19 cellular contexts compared by ENCODE assay signal in the genomic region with DNA sequence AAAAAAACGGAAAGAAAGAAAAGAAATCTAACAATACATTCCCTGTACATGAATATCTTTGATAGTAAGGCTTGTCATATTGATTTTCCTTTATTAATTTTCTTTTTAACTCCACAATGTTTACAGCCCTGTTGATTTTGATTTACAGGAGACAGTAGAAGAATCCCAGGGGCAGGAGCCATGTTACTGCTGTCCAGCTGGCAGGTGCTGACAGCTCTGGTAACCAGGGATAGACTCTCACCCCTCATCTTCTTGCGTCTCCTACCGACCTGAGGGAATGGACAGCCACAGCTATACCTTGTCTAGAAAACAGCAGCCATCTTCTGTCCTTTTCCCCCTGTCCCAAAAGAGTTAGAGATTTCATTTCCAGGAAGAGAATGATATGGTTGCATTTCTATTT. TPM values are rescaled to one million over a fixed set of nuclear protein-coding genes. Genes with fewer than 3 reads are reported as not detected.
A peak's percentile ranks its signal among the peaks of the same experiment; 100 is the strongest.
DNase-seq lines count a peak whose midpoint lies in the region; ATAC-seq, FAIRE-seq and TF ChIP-seq lines count a peak whose summit lies in the region.
"Had no signal": no experiment of that assay in that cellular context is flagged by ENCODE, and none has a peak within 500 bp of the region (broad histone marks: within the 10 kb centered on the region; RNA-seq: fewer than 3 reads in every experiment).

No MANE protein-coding gene starts in this region.

- no peaks in the 10 kb centered on the region for H3K27me3 Mint-ChIP-seq in mesothelial cell of epicardium (ENCODE audit: low read depth)
- H3K27me3 Mint-ChIP-seq: CD4-positive, CD25-positive, alpha-beta regulatory T cell had no signal

- DNase-seq in A549 (ENCODE audit: low read depth in 1 of 2, low spot score in 1 of 2) (no peak), G401 (ENCODE audit: low spot score) (peak; percentile 50), left kidney (ENCODE audit: low read depth, low spot score) (peak; percentile 38), body of pancreas (no peak), NCI-H345 (lab: John Stamatoyannopoulos, UW) (no peak), mesothelial cell of epicardium (ENCODE audit: low spot score in 2 of 2, unreplicated experiment in 2 of 2) (no peak)
- DNase-seq: CD4-positive, CD25-positive, alpha-beta regulatory T cell; EL; GM23248; HCEC 1CT; MG63; NCI-H1092 treated with DMSO at 0.1 percent for 48 hours; NCI-H1436 treated with DMSO at 0.1 percent for 48 hours; NCI-H1930; NCI-H510A; SJCRH30 had no signal

- ATAC-seq in A549 (no peak), body of pancreas (no peak)

- no peaks in the 10 kb centered on the region for H3K9me3 Mint-ChIP-seq in mesothelial cell of epicardium
- H3K9me3 Mint-ChIP-seq: CD4-positive, CD25-positive, alpha-beta regulatory T cell had no signal

- peaks cover 14% of the 10 kb centered on the region for H3K4me1 ChIP-seq in A549
- H3K4me1 ChIP-seq in body of pancreas, result no peaks in the 10 kb centered on the region
- H3K4me1 ChIP-seq: SJCRH30 had no signal

- H3K27ac Mint-ChIP-seq in mesothelial cell of epicardium, result no peak overlapping the region
- H3K27ac Mint-ChIP-seq: B cell; CD4-positive, CD25-positive, alpha-beta regulatory T cell had no signal

- no peak overlapping the region for H3K4me2 ChIP-seq in A549

- in situ Hi-C loops in G401 (cut with HindIII; ENCODE audit: low sequenced_read_pairs), result no loop called here

- no peak overlapping the region for H3K27ac ChIP-seq in A549
- no peak overlapping the region for H3K27ac ChIP-seq in body of pancreas
- H3K27ac ChIP-seq: GM23248, SJCRH30 had no signal

- no peaks in the 10 kb centered on the region for H3K27me3 ChIP-seq in body of pancreas
- H3K27me3 ChIP-seq: MG63, SJCRH30 had no signal

- TF ChIP-seq CTCF in A549 (IDR thresholded peaks at IDR 0.05), result no peak
- no peak for TF ChIP-seq CTCF in body of pancreas (IDR thresholded peaks at IDR 0.05)
- no peak for TF ChIP-seq CTCF in mesothelial cell of epicardium (IDR thresholded peaks at IDR 0.05; ENCODE audit: unreplicated experiment)

- no peak overlapping the region for H3K4me3 ChIP-seq in A549
- no peak overlapping the region for H3K4me3 ChIP-seq in body of pancreas
- H3K4me3 ChIP-seq: GM23248, MG63, SJCRH30 had no signal

- H3K36me3 ChIP-seq in body of pancreas (replicated peaks in 1 of 2; ENCODE audit: insufficient read depth in 1 of 2, low read depth in 2 of 2), result no peaks in the 10 kb centered on the region
- H3K36me3 ChIP-seq: MG63, SJCRH30 had no signal

- H3K4me3 Mint-ChIP-seq in mesothelial cell of epicardium, result no peak overlapping the region
- H3K4me3 Mint-ChIP-seq: B cell; CD4-positive, CD25-positive, alpha-beta regulatory T cell had no signal

- no peaks in the 10 kb centered on the region for H3K9me3 ChIP-seq in A549
- no peaks in the 10 kb centered on the region for H3K9me3 ChIP-seq in body of pancreas
- H3K9me3 ChIP-seq: MG63, SJCRH30 had no signal

- peaks cover 4% of the 10 kb centered on the region for H3K36me3 Mint-ChIP-seq in mesothelial cell of epicardium

- H3K4me1 Mint-ChIP-seq in mesothelial cell of epicardium, result no peaks in the 10 kb centered on the region

- no peak for TF ChIP-seq POLR2A in A549 (IDR thresholded peaks at IDR 0.05; ENCODE audit: low read length)
- TF ChIP-seq POLR2A in body of pancreas (IDR thresholded peaks at IDR 0.05), result no peak

- TF ChIP-seq RAD21 in A549 (conservative IDR thresholded peaks at IDR 0.05 in 1 of 2, IDR thresholded peaks at IDR 0.05 in 1 of 2), result no peak

- CTCF ChIA-PET in A549 (lab: Yijun Ruan, JAX), result no interaction called here

- TF ChIP-seq EP300 in A549 (IDR thresholded peaks at IDR 0.05), result no peak

- intact Hi-C loops in body of pancreas (cut with DNase I), result no loop called here

- 93% methylated on average over 3 of the region's 3 CpGs for WGBS in A549 (ENCODE audit: missing lambda C conversion rate)
- 83 to 88% methylated on average over 3 of the region's 3 CpGs for WGBS in body of pancreas, 2 donors

- POLR2A ChIA-PET in A549 (lab: Yijun Ruan, JAX), result no interaction called here

- no peak for FAIRE-seq in A549 (lab: Jason Lieb, UNC)
- FAIRE-seq: A204.1 had no signal

TF ChIP-seq in A549, 52 proteins besides CTCF, POLR2A, EP300 and RAD21:
- TF ChIP-seq, protein P1, sequence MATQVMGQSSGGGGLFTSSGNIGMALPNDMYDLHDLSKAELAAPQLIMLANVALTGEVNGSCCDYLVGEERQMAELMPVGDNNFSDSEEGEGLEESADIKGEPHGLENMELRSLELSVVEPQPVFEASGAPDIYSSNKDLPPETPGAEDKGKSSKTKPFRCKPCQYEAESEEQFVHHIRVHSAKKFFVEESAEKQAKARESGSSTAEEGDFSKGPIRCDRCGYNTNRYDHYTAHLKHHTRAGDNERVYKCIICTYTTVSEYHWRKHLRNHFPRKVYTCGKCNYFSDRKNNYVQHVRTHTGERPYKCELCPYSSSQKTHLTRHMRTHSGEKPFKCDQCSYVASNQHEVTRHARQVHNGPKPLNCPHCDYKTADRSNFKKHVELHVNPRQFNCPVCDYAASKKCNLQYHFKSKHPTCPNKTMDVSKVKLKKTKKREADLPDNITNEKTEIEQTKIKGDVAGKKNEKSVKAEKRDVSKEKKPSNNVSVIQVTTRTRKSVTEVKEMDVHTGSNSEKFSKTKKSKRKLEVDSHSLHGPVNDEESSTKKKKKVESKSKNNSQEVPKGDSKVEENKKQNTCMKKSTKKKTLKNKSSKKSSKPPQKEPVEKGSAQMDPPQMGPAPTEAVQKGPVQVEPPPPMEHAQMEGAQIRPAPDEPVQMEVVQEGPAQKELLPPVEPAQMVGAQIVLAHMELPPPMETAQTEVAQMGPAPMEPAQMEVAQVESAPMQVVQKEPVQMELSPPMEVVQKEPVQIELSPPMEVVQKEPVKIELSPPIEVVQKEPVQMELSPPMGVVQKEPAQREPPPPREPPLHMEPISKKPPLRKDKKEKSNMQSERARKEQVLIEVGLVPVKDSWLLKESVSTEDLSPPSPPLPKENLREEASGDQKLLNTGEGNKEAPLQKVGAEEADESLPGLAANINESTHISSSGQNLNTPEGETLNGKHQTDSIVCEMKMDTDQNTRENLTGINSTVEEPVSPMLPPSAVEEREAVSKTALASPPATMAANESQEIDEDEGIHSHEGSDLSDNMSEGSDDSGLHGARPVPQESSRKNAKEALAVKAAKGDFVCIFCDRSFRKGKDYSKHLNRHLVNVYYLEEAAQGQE (IDR thresholded peaks at IDR 0.05), result peak; percentile 73; the same call in 1 of the 2 replicates
- no peak for TF ChIP-seq JUNB (IDR thresholded peaks at IDR 0.05)

TF ChIP-seq in PFSK-1, 5 proteins besides CTCF, POLR2A, EP300 and RAD21:
- no peak for TF ChIP-seq TAF1 (IDR thresholded peaks at IDR 0.05; ENCODE audit: borderline replicate concordance, insufficient read depth, low read length)
- TF ChIP-seq FOXP2 (optimal IDR thresholded peaks at IDR 0.05; ENCODE audit: borderline replicate concordance, extremely low read depth, extremely low read length, insufficient read depth), result no peak
- TF ChIP-seq POLR2AphosphoS5 (IDR thresholded peaks at IDR 0.05; ENCODE audit: low read depth, low read length), result no peak
- TF ChIP-seq, protein P1 (IDR thresholded peaks at IDR 0.05; ENCODE audit: insufficient read depth in 1 of 2, low read depth in 2 of 2, low read length in 2 of 2), result peak; percentile 73 to 90
- no peak for TF ChIP-seq SIN3A (IDR thresholded peaks at IDR 0.05; ENCODE audit: borderline replicate concordance, insufficient read depth, low read length)

RNA-seq across cellular contexts. Expression of gene PRDM10, which starts 37.4 kb away (rescaled TPM):
- 4.0 and 5.5 TPM in 2 replicates for polyA plus RNA-seq in A549 (2011; rRNA removed)
- polyA plus RNA-seq in A549 (2012; cell fraction: cytosol; rRNA removed), result 2.1 and 2.4 TPM in 2 replicates
- 7.9 and 8.8 TPM in 2 replicates for polyA plus RNA-seq in A549 (2012; cell fraction: nucleus; rRNA removed)
- 2.8 to 3.1 TPM (median 2.8 TPM) in 3 replicates for polyA plus RNA-seq in A549 (2017; fragmentation: RNase III; extraction: RNeasy Plus Mini Kit Qiagen cat#74134 plus additional on column Dnase treatment)
- polyA minus RNA-seq in A549 (2011; rRNA and poly(A)+ RNA removed), result 14.6 and 23.4 TPM in 2 replicates
- 3.0 and 5.6 TPM in 2 replicates for total RNA-seq in G401 (2014; rRNA removed; shearing (Covaris generic))
- polyA plus RNA-seq in PFSK-1 (2012; ENCODE audit: insufficient read length, low read depth), result 5.1 TPM
- total RNA-seq in body of pancreas, result 10 to 100 TPM in 1 of 2 donors, 1 to 10 TPM in 1; 4.7 to 14.5 TPM
- total RNA-seq in mesothelial cell of epicardium, result 17.3 to 17.9 TPM (median 17.8 TPM) in 3 replicates

Comparison
In these comparisons a context has a peak if more than half of its experiments do, and no peak if none do; other contexts are left out.
1. DNase-seq: peak in G401 (single experiment) and left kidney (single experiment); none in A549 (0 of 2), body of pancreas (0 of 4), NCI-H345 (single experiment) and mesothelial cell of epicardium (0 of 2).